Comparison of ENCODE assay signal across 8 cellular contexts in the genomic region with DNA sequence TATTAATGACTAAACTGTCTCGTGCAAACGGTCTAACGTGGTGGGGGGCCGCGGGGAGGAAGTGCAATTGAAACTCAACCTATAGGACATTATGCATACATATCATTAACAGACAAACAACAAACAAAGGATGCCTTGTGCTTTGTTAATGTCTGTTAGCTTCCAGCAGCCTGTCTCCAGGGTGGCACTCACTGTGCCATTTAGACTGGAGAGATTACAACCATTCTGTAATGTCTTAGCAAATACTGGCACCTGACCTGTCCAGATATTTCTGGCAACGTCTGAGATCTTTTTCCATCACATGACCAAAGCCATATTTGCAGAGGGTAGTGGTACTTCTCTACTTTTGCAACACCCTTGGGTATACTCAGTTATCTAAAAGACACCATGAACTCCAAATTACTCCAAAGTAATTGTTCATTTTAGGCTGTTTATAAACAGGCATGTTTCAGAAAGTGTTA. TPM values are rescaled to one million over a fixed set of nuclear protein-coding genes. Genes with fewer than 3 reads are reported as not detected.
DNase-seq lines count a peak whose midpoint lies in the region; ATAC-seq, FAIRE-seq and TF ChIP-seq lines count a peak whose summit lies in the region.

No MANE protein-coding gene starts in this region.

- peaks cover 4% of the 10 kb centered on the region for H3F3A ChIP-seq in SK-N-SH (replicated peaks; ENCODE audit: insufficient read depth)

- H3K9me2 ChIP-seq in SK-N-SH, result no peaks in the 10 kb centered on the region

- H3K4me3 ChIP-seq in SK-N-SH (ENCODE audit: low read depth in 2 of 2, low read length in 1 of 2), result peak overlapping the region in 1 of 2 experiments; percentile 58; a peak in 1 of 4 replicates

- peak; percentile 62 for FAIRE-seq in islet of Langerhans (lab: Jason Lieb, UNC)

- CTCF ChIA-PET in SK-N-SH (lab: Yijun Ruan, JAX), result interaction anchor here (0.6 to 1.0 kb wide), 2 partner anchors 154 to 501 kb away, joined by 3 read pairs; no protein-coding TSS in a partner anchor
- CTCF ChIA-PET in WTC11 (lab: Charles Lee), result no interaction called here

- H2AFZ ChIP-seq in SK-N-SH (ENCODE audit: low read depth), result no peak overlapping the region

- no peak for TF ChIP-seq EP300 in SK-N-SH (IDR thresholded peaks at IDR 0.05; ENCODE audit: borderline replicate concordance in 1 of 2, low read depth in 1 of 2, low read length in 1 of 2)

- DNase-seq in SK-N-SH (no peak), WTC11 (ENCODE audit: low spot score) (no peak), mucosa of gallbladder (ENCODE audit: low spot score) (no peak)

- H3K4me1 ChIP-seq in SK-N-SH (ENCODE audit: control insufficient read depth in 1 of 2, insufficient read depth in 2 of 2, low read depth in 1 of 2, low read length in 1 of 2), result peaks cover 0 to 12% of the 10 kb centered on the region in 2 experiments; a peak in 2 of 4 replicates

- no peaks in the 10 kb centered on the region for H3K9me3 Mint-ChIP-seq in WTC11

- peak overlapping the region; percentile 81 for H3K4me3 Mint-ChIP-seq in WTC11

- TF ChIP-seq RAD21 in SK-N-SH (IDR thresholded peaks at IDR 0.05; ENCODE audit: low read length), result no peak

- no peak for TF ChIP-seq CTCF in SK-N-SH (IDR thresholded peaks at IDR 0.05)
- no peak for TF ChIP-seq CTCF in WTC11 (IDR thresholded peaks at IDR 0.05)

- H3K27me3 Mint-ChIP-seq in WTC11 (ENCODE audit: low read depth), result peaks cover 29% of the 10 kb centered on the region

- no peak overlapping the region; the same call in 1 of the 2 replicates for H3K9ac ChIP-seq in SK-N-SH

- H3K4me2 ChIP-seq in SK-N-SH, result peak overlapping the region; percentile 70

- no peaks in the 10 kb centered on the region for H3K36me3 ChIP-seq in SK-N-SH (replicated peaks in 1 of 2; ENCODE audit: control insufficient read depth in 1 of 2, insufficient read depth in 2 of 2, low read length in 1 of 2)

- no peaks in the 10 kb centered on the region for H3K79me2 ChIP-seq in SK-N-SH (ENCODE audit: insufficient read depth)

- no peaks in the 10 kb centered on the region for H3K36me3 Mint-ChIP-seq in WTC11

- H3K27me3 ChIP-seq in SK-N-SH (ENCODE audit: insufficient read depth), result no peaks in the 10 kb centered on the region

- H3K27ac ChIP-seq in SK-N-SH (ENCODE audit: low read depth in 2 of 2, low read length in 1 of 2) (no peak overlapping the region), temporal lobe (ENCODE audit: low read depth, low read length) (peak overlapping the region; percentile 97)

- H3K27ac Mint-ChIP-seq in WTC11, result peak overlapping the region; percentile 24; the same call in 1 of the 2 replicates

- POLR2A ChIA-PET in SK-N-SH (lab: Yijun Ruan, JAX) (no interaction called here), WTC11 (lab: Charles Lee) (interaction anchor here (0.6 to 1.0 kb wide), 2 partner anchors 12 to 780 kb away, joined by 3 to 6 read pairs; partner anchors contain the start of gene BHLHE41)

- ATAC-seq in SK-N-SH treated with all-trans-retinoic acid at 6 μM for 48 hours (no peak), WTC11 (no peak), GM21515 (IDR thresholded peaks at IDR 0.05; ENCODE audit: unreplicated experiment) (no peak), GM21526 (IDR thresholded peaks at IDR 0.05; ENCODE audit: low FRiP score, unreplicated experiment) (no peak)

- H3K4me1 Mint-ChIP-seq in WTC11, result peaks cover 60% of the 10 kb centered on the region

- H3K9me3 ChIP-seq in SK-N-SH, result no peaks in the 10 kb centered on the region

- H4K20me1 ChIP-seq in SK-N-SH (ENCODE audit: insufficient read depth), result no peaks in the 10 kb centered on the region

- 83% methylated on average over 6 of the region's 6 CpGs for WGBS in SK-N-SH (ENCODE audit: low lambda C conversion rate)

TF ChIP-seq in SK-N-SH, 30 proteins besides CTCF, POLR2A, EP300 and RAD21:
- TF ChIP-seq FOXJ3 (CRISPR knock-in tag; IDR thresholded peaks at IDR 0.05) (no peak), GABPA (IDR thresholded peaks at IDR 0.05; ENCODE audit: low read depth) (no peak), FOXM1 (IDR thresholded peaks at IDR 0.05; ENCODE audit: low read depth) (no peak), NRF1 (IDR thresholded peaks at IDR 0.05; ENCODE audit: low read depth, low read length) (no peak), RCOR1 (IDR thresholded peaks at IDR 0.05; ENCODE audit: low read length) (no peak), GATA2 (CRISPR knock-in tag; IDR thresholded peaks at IDR 0.05) (no peak), TAF1 (IDR thresholded peaks at IDR 0.05; ENCODE audit: borderline replicate concordance, low read depth, low read length) (no peak), EZH2phosphoT487 (IDR thresholded peaks at IDR 0.05; ENCODE audit: borderline replicate concordance, low read depth) (no peak), JUND (IDR thresholded peaks at IDR 0.05) (no peak)
TF ChIP-seq in SK-N-SH: peak in this region for 0.

TF ChIP-seq in SK-N-SH treated with all-trans-retinoic acid at 6 μM for 48 hours, 23 proteins besides CTCF, POLR2A, EP300 and RAD21 (continues in another document):
- TF ChIP-seq RARB (CRISPR knock-in tag; IDR thresholded peaks at IDR 0.05) (no peak), ZNF565 (CRISPR knock-in tag; conservative IDR thresholded peaks at IDR 0.05; ENCODE audit: low read depth) (no peak), POU6F1 (CRISPR knock-in tag; IDR thresholded peaks at IDR 0.05; ENCODE audit: borderline replicate concordance, low read depth) (no peak), CSRNP3 (CRISPR knock-in tag; IDR thresholded peaks at IDR 0.05) (no peak), SNAI2 (CRISPR knock-in tag; IDR thresholded peaks at IDR 0.05) (no peak), ZC3H10 (CRISPR knock-in tag; IDR thresholded peaks at IDR 0.05) (no peak), ARNTL (CRISPR knock-in tag; IDR thresholded peaks at IDR 0.05; ENCODE audit: borderline replicate concordance, low read depth) (no peak)

TF ChIP-seq in WTC11, 78 proteins besides CTCF, POLR2A, EP300 and RAD21:
- TF ChIP-seq ZBTB21 (CRISPR knock-in tag; IDR thresholded peaks at IDR 0.05; ENCODE audit: borderline replicate concordance), result no peak
- TF ChIP-seq, protein P1, sequence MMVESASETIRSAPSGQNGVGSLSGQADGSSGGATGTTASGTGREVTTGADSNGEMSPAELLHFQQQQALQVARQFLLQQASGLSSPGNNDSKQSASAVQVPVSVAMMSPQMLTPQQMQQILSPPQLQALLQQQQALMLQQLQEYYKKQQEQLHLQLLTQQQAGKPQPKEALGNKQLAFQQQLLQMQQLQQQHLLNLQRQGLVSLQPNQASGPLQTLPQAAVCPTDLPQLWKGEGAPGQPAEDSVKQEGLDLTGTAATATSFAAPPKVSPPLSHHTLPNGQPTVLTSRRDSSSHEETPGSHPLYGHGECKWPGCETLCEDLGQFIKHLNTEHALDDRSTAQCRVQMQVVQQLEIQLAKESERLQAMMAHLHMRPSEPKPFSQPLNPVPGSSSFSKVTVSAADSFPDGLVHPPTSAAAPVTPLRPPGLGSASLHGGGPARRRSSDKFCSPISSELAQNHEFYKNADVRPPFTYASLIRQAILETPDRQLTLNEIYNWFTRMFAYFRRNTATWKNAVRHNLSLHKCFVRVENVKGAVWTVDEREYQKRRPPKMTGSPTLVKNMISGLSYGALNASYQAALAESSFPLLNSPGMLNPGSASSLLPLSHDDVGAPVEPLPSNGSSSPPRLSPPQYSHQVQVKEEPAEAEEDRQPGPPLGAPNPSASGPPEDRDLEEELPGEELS (CRISPR knock-in tag; IDR thresholded peaks at IDR 0.05), result peak; percentile 52; the same call in 1 of the 2 replicates
- TF ChIP-seq, protein P2, sequence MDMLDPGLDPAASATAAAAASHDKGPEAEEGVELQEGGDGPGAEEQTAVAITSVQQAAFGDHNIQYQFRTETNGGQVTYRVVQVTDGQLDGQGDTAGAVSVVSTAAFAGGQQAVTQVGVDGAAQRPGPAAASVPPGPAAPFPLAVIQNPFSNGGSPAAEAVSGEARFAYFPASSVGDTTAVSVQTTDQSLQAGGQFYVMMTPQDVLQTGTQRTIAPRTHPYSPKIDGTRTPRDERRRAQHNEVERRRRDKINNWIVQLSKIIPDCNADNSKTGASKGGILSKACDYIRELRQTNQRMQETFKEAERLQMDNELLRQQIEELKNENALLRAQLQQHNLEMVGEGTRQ (CRISPR knock-in tag; IDR thresholded peaks at IDR 0.05), result peak; percentile 39; the same call in 1 of the 2 replicates

RNA-seq across cellular contexts. Expression of gene BHLHE41, which starts 11.6 kb away (rescaled TPM):
- polyA plus RNA-seq in SK-N-SH (2012; rRNA removed), result 12.8 and 16.1 TPM in 2 replicates
- polyA plus RNA-seq in SK-N-SH (2012; cell fraction: cytosol; rRNA removed), result 11.9 and 14.0 TPM in 2 replicates
- polyA plus RNA-seq in SK-N-SH (2012; cell fraction: nucleus; rRNA removed), result 58.3 and 79.5 TPM in 2 replicates
- 5.9 to 7.6 TPM (median 6.7 TPM) in 3 replicates for total RNA-seq in WTC11 (2021)
- total RNA-seq in temporal lobe, result 0.74 TPM
- total RNA-seq in mucosa of gallbladder, result 99.6 TPM

Comparison
In these comparisons a context has a peak if more than half of its experiments do, and no peak if none do; other contexts are left out.
1. RNA of gene BHLHE41, which starts 11.6 kb away (total RNA-seq): 99.6 TPM in mucosa of gallbladder (single experiment); 5.9 to 7.6 TPM in WTC11 and 0.74 TPM in temporal lobe (single experiment); every median in the first group is over 10 times any median in the second.